In genomic region chr5:76811214-76811613, GRCh38 we compare ENCODE assay signal across 2 cellular contexts.
TF ChIP-seq lines count a peak whose summit lies in the region.

No MANE protein-coding gene starts in this region.

TF ChIP-seq in SK-N-SH, 30 proteins besides CTCF, POLR2A, EP300 and RAD21 (continued from another document):
- TF ChIP-seq SMC3 (IDR thresholded peaks at IDR 0.05; ENCODE audit: low read depth, low read length), result no peak
- no peak for TF ChIP-seq ELF1 (IDR thresholded peaks at IDR 0.05)

TF ChIP-seq in SK-N-SH treated with all-trans-retinoic acid at 6 μM for 48 hours, 23 proteins besides CTCF, POLR2A, EP300 and RAD21 (continued from another document):
- no peak for TF ChIP-seq OSR1 (CRISPR knock-in tag; IDR thresholded peaks at IDR 0.05)
- no peak for TF ChIP-seq ESRRG (CRISPR knock-in tag; IDR thresholded peaks at IDR 0.05)
- TF ChIP-seq ZFP3 (CRISPR knock-in tag; IDR thresholded peaks at IDR 0.05), result no peak
- no peak for TF ChIP-seq CSRNP3 (CRISPR knock-in tag; IDR thresholded peaks at IDR 0.05)
- no peak for TF ChIP-seq PPARA (CRISPR knock-in tag; IDR thresholded peaks at IDR 0.05; ENCODE audit: borderline replicate concordance)
- TF ChIP-seq ZC3H10 (CRISPR knock-in tag; IDR thresholded peaks at IDR 0.05), result no peak
- TF ChIP-seq ISL1 (CRISPR knock-in tag; IDR thresholded peaks at IDR 0.05), result no peak
- no peak for TF ChIP-seq CREB5 (CRISPR knock-in tag; IDR thresholded peaks at IDR 0.05; ENCODE audit: low read depth)
- no peak for TF ChIP-seq TSHZ2 (CRISPR knock-in tag; IDR thresholded peaks at IDR 0.05)
- no peak for TF ChIP-seq TCF4 (CRISPR knock-in tag; IDR thresholded peaks at IDR 0.05; ENCODE audit: borderline replicate concordance)
